In the genomic region with DNA sequence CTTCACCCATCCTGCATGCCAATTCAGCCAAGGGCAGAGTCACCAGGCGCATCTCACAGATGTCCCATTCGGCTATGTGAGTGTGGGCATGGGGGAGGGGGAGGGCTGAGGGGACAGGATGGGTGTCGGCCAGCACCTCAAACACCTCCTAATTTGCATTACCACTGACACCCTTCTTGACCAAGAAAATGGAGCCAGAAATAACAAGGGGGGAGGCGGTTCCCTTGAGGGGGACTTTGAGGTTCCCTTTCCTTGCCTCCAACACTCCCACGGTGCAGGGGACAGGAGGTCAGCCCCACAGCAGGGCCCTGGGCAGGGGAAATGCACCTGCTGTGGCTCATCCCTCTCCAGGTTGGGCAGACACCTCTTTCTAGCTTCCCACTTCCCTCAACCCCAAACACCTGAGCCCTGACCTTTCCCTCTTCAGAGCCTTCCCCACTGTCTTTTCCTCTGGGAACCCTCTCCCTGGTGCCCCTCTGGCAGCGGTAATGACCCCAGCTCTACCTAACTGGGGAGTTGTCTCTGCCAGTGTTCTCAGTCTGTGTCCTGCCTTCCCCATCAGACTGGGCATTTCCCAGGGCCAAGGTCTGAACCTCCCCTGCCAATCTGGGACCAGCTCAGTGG, we compare ENCODE assay signal across 1 cellular context.
A peak's percentile ranks its signal among the peaks of the same experiment; 100 is the strongest.
TF ChIP-seq lines count a peak whose summit lies in the region.

No MANE protein-coding gene starts in this region.

TF ChIP-seq in GM12878, 131 proteins besides CTCF, POLR2A, EP300 and RAD21:
- no peak for TF ChIP-seq NFYA (IDR thresholded peaks at IDR 0.05; ENCODE audit: borderline replicate concordance, low read depth, low read length)
- no peak for TF ChIP-seq SP1 (IDR thresholded peaks at IDR 0.05; ENCODE audit: low read depth, low read length)
- TF ChIP-seq IKZF2 (IDR thresholded peaks at IDR 0.05) = peak; percentile 71 to 78; a peak in 2 of 4 replicates
- TF ChIP-seq, protein P1, sequence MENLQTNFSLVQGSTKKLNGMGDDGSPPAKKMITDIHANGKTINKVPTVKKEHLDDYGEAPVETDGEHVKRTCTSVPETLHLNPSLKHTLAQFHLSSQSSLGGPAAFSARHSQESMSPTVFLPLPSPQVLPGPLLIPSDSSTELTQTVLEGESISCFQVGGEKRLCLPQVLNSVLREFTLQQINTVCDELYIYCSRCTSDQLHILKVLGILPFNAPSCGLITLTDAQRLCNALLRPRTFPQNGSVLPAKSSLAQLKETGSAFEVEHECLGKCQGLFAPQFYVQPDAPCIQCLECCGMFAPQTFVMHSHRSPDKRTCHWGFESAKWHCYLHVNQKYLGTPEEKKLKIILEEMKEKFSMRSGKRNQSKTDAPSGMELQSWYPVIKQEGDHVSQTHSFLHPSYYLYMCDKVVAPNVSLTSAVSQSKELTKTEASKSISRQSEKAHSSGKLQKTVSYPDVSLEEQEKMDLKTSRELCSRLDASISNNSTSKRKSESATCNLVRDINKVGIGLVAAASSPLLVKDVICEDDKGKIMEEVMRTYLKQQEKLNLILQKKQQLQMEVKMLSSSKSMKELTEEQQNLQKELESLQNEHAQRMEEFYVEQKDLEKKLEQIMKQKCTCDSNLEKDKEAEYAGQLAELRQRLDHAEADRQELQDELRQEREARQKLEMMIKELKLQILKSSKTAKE (IDR thresholded peaks at IDR 0.05; ENCODE audit: low read depth, poor library complexity, severe bottlenecking) = no peak
- no peak for TF ChIP-seq SIN3A (IDR thresholded peaks at IDR 0.05; ENCODE audit: low read depth, low read length)
- TF ChIP-seq POU2F2 (IDR thresholded peaks at IDR 0.05; ENCODE audit: borderline replicate concordance, low read depth, low read length) = peak; percentile 96; the same call in 2 of the 3 replicates
- no peak for TF ChIP-seq PML (IDR thresholded peaks at IDR 0.05; ENCODE audit: low read length)
- no peak for TF ChIP-seq KDM1A (IDR thresholded peaks at IDR 0.05; ENCODE audit: borderline replicate concordance)
- peak; percentile 89 for TF ChIP-seq IKZF1 (conservative IDR thresholded peaks at IDR 0.05)
- peak; percentile 41 for TF ChIP-seq DPF2 (IDR thresholded peaks at IDR 0.05)
- TF ChIP-seq SMC3 (IDR thresholded peaks at IDR 0.05; ENCODE audit: borderline replicate concordance, low read length) = 0 out of 2 replicates have a peak, but pooled peaks have one; percentile 0
- TF ChIP-seq ZZZ3 (IDR thresholded peaks at IDR 0.05; ENCODE audit: control insufficient read depth, insufficient read length, low read depth) = no peak
- peak; percentile 80; the same call in 1 of the 2 replicates for TF ChIP-seq HDGF (IDR thresholded peaks at IDR 0.05)
- no peak for TF ChIP-seq CREM (IDR thresholded peaks at IDR 0.05; ENCODE audit: low read depth)
- peak; percentile 30; the same call in 1 of the 2 replicates for TF ChIP-seq PAX5 (IDR thresholded peaks at IDR 0.05; ENCODE audit: borderline replicate concordance, low read depth, low read length)
- no peak for TF ChIP-seq RB1 (IDR thresholded peaks at IDR 0.05; ENCODE audit: borderline replicate concordance)
- no peak for TF ChIP-seq ZNF24 (IDR thresholded peaks at IDR 0.05)
- peak; percentile 16; the same call in 1 of the 2 replicates for TF ChIP-seq ATF7 (IDR thresholded peaks at IDR 0.05; ENCODE audit: low read depth)
- TF ChIP-seq, protein P2, sequence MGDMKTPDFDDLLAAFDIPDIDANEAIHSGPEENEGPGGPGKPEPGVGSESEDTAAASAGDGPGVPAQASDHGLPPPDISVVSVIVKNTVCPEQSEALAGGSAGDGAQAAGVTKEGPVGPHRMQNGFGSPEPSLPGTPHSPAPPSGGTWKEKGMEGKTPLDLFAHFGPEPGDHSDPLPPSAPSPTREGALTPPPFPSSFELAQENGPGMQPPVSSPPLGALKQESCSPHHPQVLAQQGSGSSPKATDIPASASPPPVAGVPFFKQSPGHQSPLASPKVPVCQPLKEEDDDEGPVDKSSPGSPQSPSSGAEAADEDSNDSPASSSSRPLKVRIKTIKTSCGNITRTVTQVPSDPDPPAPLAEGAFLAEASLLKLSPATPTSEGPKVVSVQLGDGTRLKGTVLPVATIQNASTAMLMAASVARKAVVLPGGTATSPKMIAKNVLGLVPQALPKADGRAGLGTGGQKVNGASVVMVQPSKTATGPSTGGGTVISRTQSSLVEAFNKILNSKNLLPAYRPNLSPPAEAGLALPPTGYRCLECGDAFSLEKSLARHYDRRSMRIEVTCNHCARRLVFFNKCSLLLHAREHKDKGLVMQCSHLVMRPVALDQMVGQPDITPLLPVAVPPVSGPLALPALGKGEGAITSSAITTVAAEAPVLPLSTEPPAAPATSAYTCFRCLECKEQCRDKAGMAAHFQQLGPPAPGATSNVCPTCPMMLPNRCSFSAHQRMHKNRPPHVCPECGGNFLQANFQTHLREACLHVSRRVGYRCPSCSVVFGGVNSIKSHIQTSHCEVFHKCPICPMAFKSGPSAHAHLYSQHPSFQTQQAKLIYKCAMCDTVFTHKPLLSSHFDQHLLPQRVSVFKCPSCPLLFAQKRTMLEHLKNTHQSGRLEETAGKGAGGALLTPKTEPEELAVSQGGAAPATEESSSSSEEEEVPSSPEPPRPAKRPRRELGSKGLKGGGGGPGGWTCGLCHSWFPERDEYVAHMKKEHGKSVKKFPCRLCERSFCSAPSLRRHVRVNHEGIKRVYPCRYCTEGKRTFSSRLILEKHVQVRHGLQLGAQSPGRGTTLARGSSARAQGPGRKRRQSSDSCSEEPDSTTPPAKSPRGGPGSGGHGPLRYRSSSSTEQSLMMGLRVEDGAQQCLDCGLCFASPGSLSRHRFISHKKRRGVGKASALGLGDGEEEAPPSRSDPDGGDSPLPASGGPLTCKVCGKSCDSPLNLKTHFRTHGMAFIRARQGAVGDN (IDR thresholded peaks at IDR 0.05) = no peak
- peak; percentile 45; the same call in 1 of the 2 replicates for TF ChIP-seq MEF2A (IDR thresholded peaks at IDR 0.05; ENCODE audit: insufficient read depth, low read depth, low read length)
- no peak for TF ChIP-seq TBL1XR1 (IDR thresholded peaks at IDR 0.05; ENCODE audit: low read depth, low read length)
- TF ChIP-seq FOXK2 (IDR thresholded peaks at IDR 0.05) = no peak
- peak; percentile 59; the same call in 1 of the 2 replicates for TF ChIP-seq RUNX3 (IDR thresholded peaks at IDR 0.05; ENCODE audit: low read length)
- no peak for TF ChIP-seq ZNF384 (IDR thresholded peaks at IDR 0.05; ENCODE audit: borderline replicate concordance, low read depth, low read length)
- 0 out of 2 replicates have a peak, but pooled peaks have one; percentile 3 for TF ChIP-seq TCF12 (IDR thresholded peaks at IDR 0.05; ENCODE audit: low read depth, low read length)
- TF ChIP-seq MTA3 (IDR thresholded peaks at IDR 0.05; ENCODE audit: borderline replicate concordance, low read length) = no peak
- TF ChIP-seq NR2F1 (conservative IDR thresholded peaks at IDR 0.05) = peak; percentile 80
- TF ChIP-seq GATAD2B (conservative IDR thresholded peaks at IDR 0.05; ENCODE audit: low read depth) = peak; percentile 62; the same call in 1 of the 2 replicates
- TF ChIP-seq ZNF207 (IDR thresholded peaks at IDR 0.05; ENCODE audit: borderline replicate concordance) = 0 out of 2 replicates have a peak, but pooled peaks have one; percentile 16
- TF ChIP-seq, protein P3, sequence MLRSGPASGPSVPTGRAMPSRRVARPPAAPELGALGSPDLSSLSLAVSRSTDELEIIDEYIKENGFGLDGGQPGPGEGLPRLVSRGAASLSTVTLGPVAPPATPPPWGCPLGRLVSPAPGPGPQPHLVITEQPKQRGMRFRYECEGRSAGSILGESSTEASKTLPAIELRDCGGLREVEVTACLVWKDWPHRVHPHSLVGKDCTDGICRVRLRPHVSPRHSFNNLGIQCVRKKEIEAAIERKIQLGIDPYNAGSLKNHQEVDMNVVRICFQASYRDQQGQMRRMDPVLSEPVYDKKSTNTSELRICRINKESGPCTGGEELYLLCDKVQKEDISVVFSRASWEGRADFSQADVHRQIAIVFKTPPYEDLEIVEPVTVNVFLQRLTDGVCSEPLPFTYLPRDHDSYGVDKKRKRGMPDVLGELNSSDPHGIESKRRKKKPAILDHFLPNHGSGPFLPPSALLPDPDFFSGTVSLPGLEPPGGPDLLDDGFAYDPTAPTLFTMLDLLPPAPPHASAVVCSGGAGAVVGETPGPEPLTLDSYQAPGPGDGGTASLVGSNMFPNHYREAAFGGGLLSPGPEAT (IDR thresholded peaks at IDR 0.05; ENCODE audit: low read depth) = peak; percentile 77
- TF ChIP-seq MEF2B (IDR thresholded peaks at IDR 0.05; ENCODE audit: partially characterized antibody, poor library complexity, severe bottlenecking) = peak; percentile 91
- TF ChIP-seq, protein P4, sequence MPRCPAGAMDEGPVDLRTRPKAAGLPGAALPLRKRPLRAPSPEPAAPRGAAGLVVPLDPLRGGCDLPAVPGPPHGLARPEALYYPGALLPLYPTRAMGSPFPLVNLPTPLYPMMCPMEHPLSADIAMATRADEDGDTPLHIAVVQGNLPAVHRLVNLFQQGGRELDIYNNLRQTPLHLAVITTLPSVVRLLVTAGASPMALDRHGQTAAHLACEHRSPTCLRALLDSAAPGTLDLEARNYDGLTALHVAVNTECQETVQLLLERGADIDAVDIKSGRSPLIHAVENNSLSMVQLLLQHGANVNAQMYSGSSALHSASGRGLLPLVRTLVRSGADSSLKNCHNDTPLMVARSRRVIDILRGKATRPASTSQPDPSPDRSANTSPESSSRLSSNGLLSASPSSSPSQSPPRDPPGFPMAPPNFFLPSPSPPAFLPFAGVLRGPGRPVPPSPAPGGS (IDR thresholded peaks at IDR 0.05; ENCODE audit: borderline replicate concordance, insufficient read depth, low read depth, low read length, poor library complexity, severe bottlenecking) = no peak
- TF ChIP-seq, protein P5, sequence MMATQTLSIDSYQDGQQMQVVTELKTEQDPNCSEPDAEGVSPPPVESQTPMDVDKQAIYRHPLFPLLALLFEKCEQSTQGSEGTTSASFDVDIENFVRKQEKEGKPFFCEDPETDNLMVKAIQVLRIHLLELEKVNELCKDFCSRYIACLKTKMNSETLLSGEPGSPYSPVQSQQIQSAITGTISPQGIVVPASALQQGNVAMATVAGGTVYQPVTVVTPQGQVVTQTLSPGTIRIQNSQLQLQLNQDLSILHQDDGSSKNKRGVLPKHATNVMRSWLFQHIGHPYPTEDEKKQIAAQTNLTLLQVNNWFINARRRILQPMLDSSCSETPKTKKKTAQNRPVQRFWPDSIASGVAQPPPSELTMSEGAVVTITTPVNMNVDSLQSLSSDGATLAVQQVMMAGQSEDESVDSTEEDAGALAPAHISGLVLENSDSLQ (IDR thresholded peaks at IDR 0.05) = peak; percentile 24; the same call in 1 of the 2 replicates
- TF ChIP-seq CHD2 (IDR thresholded peaks at IDR 0.05; ENCODE audit: borderline replicate concordance, low read depth, low read length) = peak; percentile 59; the same call in 1 of the 2 replicates
- no peak for TF ChIP-seq KAT2A (conservative IDR thresholded peaks at IDR 0.05; ENCODE audit: control insufficient read depth, low read depth, low read length)
- no peak for TF ChIP-seq HDAC6 (IDR thresholded peaks at IDR 0.05; ENCODE audit: unreplicated experiment)
- peak; percentile 62 for TF ChIP-seq MTA2 (IDR thresholded peaks at IDR 0.05; ENCODE audit: low read depth)
- 0 out of 2 replicates have a peak, but pooled peaks have one; percentile 20 for TF ChIP-seq SPI1 (IDR thresholded peaks at IDR 0.05; ENCODE audit: borderline replicate concordance, insufficient read depth, low read depth, low read length)
- TF ChIP-seq, protein P6, sequence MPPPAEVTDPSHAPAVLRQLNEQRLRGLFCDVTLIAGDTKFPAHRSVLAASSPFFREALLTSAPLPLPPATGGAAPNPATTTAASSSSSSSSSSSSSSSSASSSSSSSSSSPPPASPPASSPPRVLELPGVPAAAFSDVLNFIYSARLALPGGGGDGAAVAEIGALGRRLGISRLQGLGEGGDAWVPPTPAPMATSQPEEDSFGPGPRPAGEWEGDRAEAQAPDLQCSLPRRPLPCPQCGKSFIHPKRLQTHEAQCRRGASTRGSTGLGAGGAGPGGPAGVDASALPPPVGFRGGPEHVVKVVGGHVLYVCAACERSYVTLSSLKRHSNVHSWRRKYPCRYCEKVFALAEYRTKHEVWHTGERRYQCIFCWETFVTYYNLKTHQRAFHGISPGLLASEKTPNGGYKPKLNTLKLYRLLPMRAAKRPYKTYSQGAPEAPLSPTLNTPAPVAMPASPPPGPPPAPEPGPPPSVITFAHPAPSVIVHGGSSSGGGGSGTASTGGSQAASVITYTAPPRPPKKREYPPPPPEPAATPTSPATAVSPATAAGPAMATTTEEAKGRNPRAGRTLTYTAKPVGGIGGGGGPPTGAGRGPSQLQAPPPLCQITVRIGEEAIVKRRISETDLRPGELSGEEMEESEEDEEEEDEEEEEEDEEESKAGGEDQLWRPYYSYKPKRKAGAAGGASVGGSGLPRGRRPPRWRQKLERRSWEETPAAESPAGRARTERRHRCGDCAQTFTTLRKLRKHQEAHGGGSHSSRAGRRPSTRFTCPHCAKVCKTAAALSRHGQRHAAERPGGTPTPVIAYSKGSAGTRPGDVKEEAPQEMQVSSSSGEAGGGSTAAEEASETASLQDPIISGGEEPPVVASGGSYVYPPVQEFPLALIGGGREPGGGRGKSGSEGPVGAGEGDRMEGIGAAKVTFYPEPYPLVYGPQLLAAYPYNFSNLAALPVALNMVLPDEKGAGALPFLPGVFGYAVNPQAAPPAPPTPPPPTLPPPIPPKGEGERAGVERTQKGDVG (CRISPR knock-in tag; IDR thresholded peaks at IDR 0.05) = no peak
- TF ChIP-seq, protein P7, sequence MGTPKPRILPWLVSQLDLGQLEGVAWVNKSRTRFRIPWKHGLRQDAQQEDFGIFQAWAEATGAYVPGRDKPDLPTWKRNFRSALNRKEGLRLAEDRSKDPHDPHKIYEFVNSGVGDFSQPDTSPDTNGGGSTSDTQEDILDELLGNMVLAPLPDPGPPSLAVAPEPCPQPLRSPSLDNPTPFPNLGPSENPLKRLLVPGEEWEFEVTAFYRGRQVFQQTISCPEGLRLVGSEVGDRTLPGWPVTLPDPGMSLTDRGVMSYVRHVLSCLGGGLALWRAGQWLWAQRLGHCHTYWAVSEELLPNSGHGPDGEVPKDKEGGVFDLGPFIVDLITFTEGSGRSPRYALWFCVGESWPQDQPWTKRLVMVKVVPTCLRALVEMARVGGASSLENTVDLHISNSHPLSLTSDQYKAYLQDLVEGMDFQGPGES (IDR thresholded peaks at IDR 0.05) = no peak
